12 cellular contexts compared by ENCODE assay signal in genomic region chr6:110738899-110739365, GRCh38.
DNase-seq lines count a peak whose midpoint lies in the region; ATAC-seq and TF ChIP-seq lines count a peak whose summit lies in the region.
"Had no signal": no experiment of that assay in that cellular context is flagged by ENCODE, and none has a peak within 500 bp of the region (broad histone marks: within the 10 kb centered on the region; RNA-seq: fewer than 3 reads in every experiment).

No MANE protein-coding gene starts in this region.

- TF ChIP-seq CTCF in 22Rv1 (IDR thresholded peaks at IDR 0.05) (no peak), kidney epithelial cell (IDR thresholded peaks at IDR 0.05; ENCODE audit: insufficient read depth, low read length, poor library complexity, severe bottlenecking) (no peak), brain microvascular endothelial cell (IDR thresholded peaks at IDR 0.05; ENCODE audit: low read depth, low read length, missing control alignments) (no peak)

- H3K27me3 ChIP-seq in kidney epithelial cell (ENCODE audit: control insufficient read depth, insufficient read depth, low read length) (no peaks in the 10 kb centered on the region), brain microvascular endothelial cell (replicated peaks) (no peaks in the 10 kb centered on the region)

- H3K4me3 ChIP-seq in kidney epithelial cell (ENCODE audit: low read depth, low read length): no peak overlapping the region
- H3K4me3 ChIP-seq in brain microvascular endothelial cell (ENCODE audit: low read depth, low read length): no peak overlapping the region

- H3K36me3 ChIP-seq in kidney epithelial cell (ENCODE audit: control insufficient read depth, insufficient read depth, low read length) (no peaks in the 10 kb centered on the region), brain microvascular endothelial cell (replicated peaks) (no peaks in the 10 kb centered on the region)

- in situ Hi-C loops in brain microvascular endothelial cell (cut with HindIII; ENCODE audit: low pct_ligation_motif_present, low sequenced_read_pairs): no loop called here

- H3K27ac ChIP-seq in 22Rv1 (peak overlapping the region; percentile 62), brain microvascular endothelial cell (no peak overlapping the region)

- peak; percentile 68 for ATAC-seq in GM21529 (IDR thresholded peaks at IDR 0.05; ENCODE audit: unreplicated experiment)
- ATAC-seq: activated naive CD8-positive, alpha-beta T cell treated with anti-CD3 and anti-CD28 coated beads, Interleukin-2, amount 50 U/mL, for 24 hours; stimulated activated naive CD8-positive, alpha-beta T cell treated with anti-CD3 and anti-CD28 coated beads, Interleukin-15, Interleukin-2, amounts not matched to agents 100 U/mL and 50 U/mL, for 24 hours had no signal

- peak; percentile 95 for DNase-seq in NOMO-1 treated with DMSO at 0.1 percent for 48 hours (lab: John Stamatoyannopoulos, UW; ENCODE audit: unreplicated experiment)
- DNase-seq in kidney epithelial cell (ENCODE audit: low read depth): peak; percentile 7
- DNase-seq in epidermal melanocyte (ENCODE audit: insufficient read length, low spot score): no peak
- no peak for DNase-seq in NCI-H1417 treated with DMSO at 0.1 percent for 48 hours (lab: John Stamatoyannopoulos, UW)
- no peak for DNase-seq in activated naive CD4-positive, alpha-beta T cell treated with anti-CD3 and anti-CD28 coated beads, Interleukin-2, amount 50 U/mL, for 16 hours
- no peak for DNase-seq in brain microvascular endothelial cell
- DNase-seq: activated CD4-positive, CD25-positive, alpha-beta regulatory T cell treated with anti-CD3 and anti-CD28 coated beads, Interleukin-2, amount 50 U/mL, for 72 hours; activated naive CD8-positive, alpha-beta T cell treated with anti-CD3 and anti-CD28 coated beads, Interleukin-2, amount 50 U/mL, for 24 hours; KG1; stimulated activated naive CD8-positive, alpha-beta T cell treated with anti-CD3 and anti-CD28 coated beads, Interleukin-15, Interleukin-2, amounts not matched to agents 100 U/mL and 50 U/mL, for 24 hours had no signal

Comparison
In these comparisons a context has a peak if more than half of its experiments do, and no peak if none do; other contexts are left out.
1. DNase-seq: peak in NOMO-1 treated with DMSO at 0.1 percent for 48 hours (single experiment) and kidney epithelial cell (single experiment); none in epidermal melanocyte (single experiment), NCI-H1417 treated with DMSO at 0.1 percent for 48 hours (single experiment), activated naive CD4-positive, alpha-beta T cell treated with anti-CD3 and anti-CD28 coated beads, Interleukin-2, amount 50 U/mL, for 16 hours (single experiment) and brain microvascular endothelial cell (single experiment).